Comparison of ENCODE assay signal across 1 cellular context in the genomic region with DNA sequence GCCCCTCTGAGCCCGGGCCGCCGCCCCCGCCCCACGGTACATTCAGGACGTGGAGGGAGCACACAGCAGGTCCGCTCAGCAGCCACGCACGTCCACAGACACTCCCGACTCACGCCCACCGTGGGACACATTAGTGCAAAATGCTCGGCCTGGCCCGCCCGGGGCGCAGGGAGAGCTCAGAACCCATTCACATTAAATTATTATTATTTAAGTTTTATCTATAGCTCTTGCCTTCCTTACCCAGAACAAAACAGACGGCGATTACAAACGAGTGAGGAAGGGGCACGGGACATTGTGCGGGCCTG.
TF ChIP-seq lines count a peak whose summit lies in the region.

No MANE protein-coding gene starts in this region.

TF ChIP-seq in IMR-90, 13 proteins besides CTCF, POLR2A, EP300 and RAD21 (continued from another document):
- TF ChIP-seq MAZ (IDR thresholded peaks at IDR 0.05; ENCODE audit: borderline replicate concordance, low read depth, low read length) (no peak; the same call in 1 of the 2 replicates), RCOR1 (IDR thresholded peaks at IDR 0.05; ENCODE audit: insufficient replicate concordance, low read length) (no peak)
